19 cellular contexts compared by ENCODE assay signal in genomic region chr1:116409751-116410182, GRCh38. TPM values are rescaled to one million over a fixed set of nuclear protein-coding genes. Genes with fewer than 3 reads are reported as not detected.
A peak's percentile ranks its signal among the peaks of the same experiment; 100 is the strongest.
DNase-seq lines count a peak whose midpoint lies in the region; ATAC-seq, FAIRE-seq and TF ChIP-seq lines count a peak whose summit lies in the region.
"Had no signal": no experiment of that assay in that cellular context is flagged by ENCODE, and none has a peak within 500 bp of the region (broad histone marks: within the 10 kb centered on the region; RNA-seq: fewer than 3 reads in every experiment).

No MANE protein-coding gene starts in this region.

- no peaks in the 10 kb centered on the region for H3K27me3 Mint-ChIP-seq in activated naive CD4-positive, alpha-beta T cell treated with anti-CD3 and anti-CD28 coated beads, Interleukin-2, amount 50 U/mL, for 24 hours
- H3K27me3 Mint-ChIP-seq in activated naive CD4-positive, alpha-beta T cell treated with anti-CD3 and anti-CD28 coated beads for 36 hours (ENCODE audit: low read depth): no peaks in the 10 kb centered on the region
- H3K27me3 Mint-ChIP-seq: CD4-positive, alpha-beta memory T cell had no signal

- 61 to 68% methylated on average over 8 of the region's 8 CpGs for WGBS in testis, 2 donors

- H3K9me1 ChIP-seq in keratinocyte (ENCODE audit: control insufficient read depth, extremely low read depth, insufficient read depth, low read length): no peaks in the 10 kb centered on the region

- ATAC-seq in GM21360 (IDR thresholded peaks at IDR 0.05; ENCODE audit: unreplicated experiment) (no peak), omental fat pad (ENCODE audit: low FRiP score) (no peak)
- ATAC-seq: gastroesophageal sphincter had no signal

- H3K4me1 ChIP-seq in keratinocyte (ENCODE audit: control insufficient read depth, extremely low read depth, insufficient read depth, low read length) (peaks cover 38% of the 10 kb centered on the region), testis (no peaks in the 10 kb centered on the region)
- H3K4me1 ChIP-seq: HAP-1 had no signal

- H3K27me3 ChIP-seq in dorsolateral prefrontal cortex (no peaks in the 10 kb centered on the region), keratinocyte (ENCODE audit: control insufficient read depth, extremely low read depth, insufficient read depth, low read length) (no peaks in the 10 kb centered on the region), testis (no peaks in the 10 kb centered on the region)
- H3K27me3 ChIP-seq: gastroesophageal sphincter had no signal

- intact Hi-C loops in activated naive CD4-positive, alpha-beta T cell treated with anti-CD3 and anti-CD28 coated beads for 36 hours (cut with micrococcal nuclease): no loop called here
- intact Hi-C loops in dorsolateral prefrontal cortex (cut with DNase I) (no loop called here), testis (cut with DNase I; ENCODE audit: low total_unique reads) (no loop called here)

- no peak for FAIRE-seq in keratinocyte (lab: Jason Lieb, UNC)
- FAIRE-seq: A204.1, islet of Langerhans had no signal

- H3K9ac ChIP-seq in keratinocyte (ENCODE audit: control insufficient read depth, extremely low read depth, insufficient read depth, low read length): no peak overlapping the region
- H3K9ac ChIP-seq: KMS-11 had no signal

- TF ChIP-seq POLR2A in testis (IDR thresholded peaks at IDR 0.05): no peak

- DNase-seq in activated naive CD4-positive, alpha-beta T cell treated with anti-CD3 and anti-CD28 coated beads for 36 hours: no peak
- DNase-seq in dorsolateral prefrontal cortex (peak in 4 of 10 donors; percentile 32 to 62 (median 45)), keratinocyte (ENCODE audit: low read depth, low spot score) (no peak), testis (peak; percentile 57), NOMO-1 treated with DMSO at 0.1 percent for 48 hours (lab: John Stamatoyannopoulos, UW; ENCODE audit: unreplicated experiment) (no peak), omental fat pad (ENCODE audit: low spot score) (no peak)
- DNase-seq: activated gamma-delta T cell treated with Interleukin-2 at 50 U/mL for 16 hours; CD4-positive, alpha-beta memory T cell; effector memory CD4-positive, alpha-beta T cell; NCI-H1417 treated with DMSO at 0.1 percent for 48 hours; NCI-H226 had no signal

- H3K79me2 ChIP-seq in keratinocyte (ENCODE audit: control insufficient read depth, insufficient read depth, low read length): no peaks in the 10 kb centered on the region

- H3K4me3 Mint-ChIP-seq in activated naive CD4-positive, alpha-beta T cell treated with anti-CD3 and anti-CD28 coated beads, Interleukin-2, amount 50 U/mL, for 24 hours: no peak overlapping the region
- H3K4me3 Mint-ChIP-seq in activated naive CD4-positive, alpha-beta T cell treated with anti-CD3 and anti-CD28 coated beads for 36 hours: no peak overlapping the region
- H3K4me3 Mint-ChIP-seq: CD4-positive, alpha-beta memory T cell had no signal

- H3K36me3 Mint-ChIP-seq in activated naive CD4-positive, alpha-beta T cell treated with anti-CD3 and anti-CD28 coated beads, Interleukin-2, amount 50 U/mL, for 24 hours: peaks cover 20% of the 10 kb centered on the region
- H3K36me3 Mint-ChIP-seq in activated naive CD4-positive, alpha-beta T cell treated with anti-CD3 and anti-CD28 coated beads for 36 hours (ENCODE audit: low read depth): peaks cover 23% of the 10 kb centered on the region

- no peaks in the 10 kb centered on the region for H3K9me3 Mint-ChIP-seq in activated naive CD4-positive, alpha-beta T cell treated with anti-CD3 and anti-CD28 coated beads, Interleukin-2, amount 50 U/mL, for 24 hours
- H3K9me3 Mint-ChIP-seq in activated naive CD4-positive, alpha-beta T cell treated with anti-CD3 and anti-CD28 coated beads for 36 hours: no peaks in the 10 kb centered on the region

- peaks cover 9% of the 10 kb centered on the region for H4K20me1 ChIP-seq in keratinocyte (ENCODE audit: control insufficient read depth, extremely low read depth, insufficient read depth, low read length)

- peaks cover 28% of the 10 kb centered on the region for H3K4me1 Mint-ChIP-seq in activated naive CD4-positive, alpha-beta T cell treated with anti-CD3 and anti-CD28 coated beads, Interleukin-2, amount 50 U/mL, for 24 hours
- peaks cover 25% of the 10 kb centered on the region for H3K4me1 Mint-ChIP-seq in activated naive CD4-positive, alpha-beta T cell treated with anti-CD3 and anti-CD28 coated beads for 36 hours (ENCODE audit: low read depth)

- H3K36me3 ChIP-seq in keratinocyte (ENCODE audit: control insufficient read depth in 2 of 2, extremely low read depth in 1 of 2, insufficient read depth in 2 of 2, low read length in 2 of 2) (peaks cover 21 to 28% of the 10 kb centered on the region in 2 experiments), testis (ENCODE audit: low read depth, missing control alignments) (no peaks in the 10 kb centered on the region)

- CTCF ChIA-PET in activated naive CD4-positive, alpha-beta T cell treated with anti-CD3 and anti-CD28 coated beads for 36 hours (lab: Charles Lee): interaction anchor here (1.1 to 1.8 kb wide), 3 partner anchors 9 to 258 kb away, joined by 3 to 8 read pairs (median 3); no protein-coding TSS in a partner anchor

- no peak overlapping the region for H3K4me3 ChIP-seq in dorsolateral prefrontal cortex
- no peak overlapping the region for H3K4me3 ChIP-seq in keratinocyte (ENCODE audit: control insufficient read depth in 2 of 3, extremely low read depth in 1 of 3, insufficient read depth in 2 of 3, low read depth in 1 of 3, low read length in 3 of 3)
- H3K4me3 ChIP-seq in testis: no peak overlapping the region
- H3K4me3 ChIP-seq: gastroesophageal sphincter, HAP-1 had no signal

- no peak overlapping the region for H2AFZ ChIP-seq in keratinocyte (ENCODE audit: control insufficient read depth, low read length)

- H3K4me2 ChIP-seq in keratinocyte (ENCODE audit: control insufficient read depth, extremely low read depth, insufficient read depth, low read depth, low read length): peak overlapping the region; percentile 65
- H3K4me2 ChIP-seq: KMS-11 had no signal

- TF ChIP-seq CTCF in dorsolateral prefrontal cortex (IDR thresholded peaks at IDR 0.05 in 54 of 56, conservative IDR thresholded peaks at IDR 0.05 in 2 of 56; ENCODE audit: low read depth in 1 of 56, partially characterized antibody in 56 of 56) (no peak), keratinocyte (optimal IDR thresholded peaks at IDR 0.05 in 1 of 3, IDR thresholded peaks at IDR 0.05 in 1 of 3, conservative IDR thresholded peaks at IDR 0.05 in 1 of 3; ENCODE audit: extremely low read depth in 1 of 3, insufficient read depth in 2 of 3, low read length in 3 of 3) (peak in 2 of 3 experiments; percentile 17 to 29), testis (IDR thresholded peaks at IDR 0.05) (no peak), omental fat pad (IDR thresholded peaks at IDR 0.05) (no peak)

- H3K9me3 ChIP-seq in keratinocyte (ENCODE audit: control insufficient read depth, low read depth, low read length) (no peaks in the 10 kb centered on the region), testis (no peaks in the 10 kb centered on the region)
- H3K9me3 ChIP-seq: gastroesophageal sphincter, HAP-1 had no signal

- H3K27ac ChIP-seq in dorsolateral prefrontal cortex (peak overlapping the region in 56 of 59 donors; percentile 3 to 79 (median 61)), keratinocyte (ENCODE audit: control insufficient read depth, insufficient read depth, low read length) (no peak overlapping the region), testis (no peak overlapping the region)
- H3K27ac ChIP-seq: gastroesophageal sphincter, KMS-11, VCaP had no signal

- peak overlapping the region; percentile 71 for H3K27ac Mint-ChIP-seq in activated naive CD4-positive, alpha-beta T cell treated with anti-CD3 and anti-CD28 coated beads, Interleukin-2, amount 50 U/mL, for 24 hours
- H3K27ac Mint-ChIP-seq in activated naive CD4-positive, alpha-beta T cell treated with anti-CD3 and anti-CD28 coated beads for 36 hours: no peak overlapping the region

- dilution Hi-C loops in keratinocyte (cut with MboI; ENCODE audit: extremely low pct_ligation_motif_present, low sequenced_read_pairs): no loop called here

RNA-seq across cellular contexts. Expression of gene ATP1A1, which starts 36.7 kb away (rescaled TPM):
- 100 to 1,000 TPM; 360 to 370 TPM for total RNA-seq in activated naive CD4-positive, alpha-beta T cell treated with anti-CD3 and anti-CD28 coated beads for 36 hours
- total RNA-seq in dorsolateral prefrontal cortex (100 to 1,000 TPM; 225 to 944 (median 658) TPM), testis (100 to 1,000 TPM; 444 to 561 TPM), omental fat pad (100 to 1,000 TPM; 188 to 490 (median 254) TPM)
- polyA plus RNA-seq in keratinocyte (357 to 412 TPM (median 381 TPM) in 3 replicates), testis (ENCODE audit: insufficient read depth, low read depth, low replicate concordance) (394 TPM)
- 305 TPM for polyA plus RNA-seq in keratinocyte (2011; ENCODE audit: low read depth)
- 239 and 241 TPM in 2 replicates for polyA plus RNA-seq in keratinocyte (2011; cell fraction: cytosol; rRNA removed)
- 486 and 517 TPM in 2 replicates for polyA plus RNA-seq in keratinocyte (2011; cell fraction: nucleus; rRNA removed)
- 252 and 318 TPM in 2 replicates for polyA plus RNA-seq in keratinocyte (2012; ENCODE audit: low replicate concordance)
- polyA minus RNA-seq in keratinocyte: 225 to 603 TPM (median 478 TPM) in 3 replicates
- polyA minus RNA-seq in keratinocyte (2011; cell fraction: cytosol; rRNA and poly(A)+ RNA removed): 257 TPM
- 329 and 500 TPM in 2 replicates for polyA minus RNA-seq in keratinocyte (2011; cell fraction: nucleus; rRNA and poly(A)+ RNA removed)

Comparison
In these comparisons a context has a peak if more than half of its experiments do, and no peak if none do; other contexts are left out.
1. H3K27ac ChIP-seq: peak in dorsolateral prefrontal cortex (56 of 59); none in keratinocyte (single experiment) and testis (0 of 2).
2. CTCF ChIP-seq: peak in keratinocyte (2 of 3); none in dorsolateral prefrontal cortex (0 of 56), testis (0 of 3) and omental fat pad (0 of 3).